8 cellular contexts compared by ENCODE assay signal in genomic region chr7:44842675-44843074, GRCh38. TPM values are rescaled to one million over a fixed set of nuclear protein-coding genes. Genes with fewer than 3 reads are reported as not detected.
A peak's percentile ranks its signal among the peaks of the same experiment; 100 is the strongest.
DNase-seq lines count a peak whose midpoint lies in the region; ATAC-seq and TF ChIP-seq lines count a peak whose summit lies in the region.
"Not testable (repeated sequence)": the region's sequence is repeated elsewhere in the genome, so short reads cannot be mapped to it uniquely, and the experiment has no call there.

No MANE protein-coding gene starts in this region.

- not testable (repeated sequence) for TF ChIP-seq EP300 in transverse colon (IDR thresholded peaks at IDR 0.05; ENCODE audit: low read depth)

- not testable (repeated sequence) for H3K27me3 ChIP-seq in right cardiac atrium (ENCODE audit: control insufficient read depth, insufficient read depth); trophoblast cell (ENCODE audit: insufficient read depth, low read length); transverse colon

- H3K79me1 ChIP-seq in trophoblast cell (ENCODE audit: low read length): not testable (repeated sequence)

- H3K9me3 Mint-ChIP-seq in CD14-positive monocyte; activated CD4-positive, alpha-beta T cell treated with anti-CD3 and anti-CD28 coated beads, Interleukin-2, amount 10 ng/mL, durations not matched to agents 7 days and 5 days; activated naive CD8-positive, alpha-beta T cell treated with anti-CD3 and anti-CD28 coated beads, Interleukin-2, amount 50 U/mL, for 24 hours: not testable (repeated sequence)

- H3K18ac ChIP-seq in trophoblast cell (ENCODE audit: low read length): not testable (repeated sequence)

- H3K4me1 Mint-ChIP-seq in CD14-positive monocyte: peaks cover 47% of the 10 kb centered on the region
- peaks cover 48% of the 10 kb centered on the region for H3K4me1 Mint-ChIP-seq in activated CD4-positive, alpha-beta T cell treated with anti-CD3 and anti-CD28 coated beads, Interleukin-2, amount 10 ng/mL, durations not matched to agents 7 days and 5 days
- H3K4me1 Mint-ChIP-seq in activated naive CD8-positive, alpha-beta T cell treated with anti-CD3 and anti-CD28 coated beads, Interleukin-2, amount 50 U/mL, for 24 hours: peaks cover 44% of the 10 kb centered on the region

- peak overlapping the region; percentile 78 to 93 (median 88) for H3K27ac Mint-ChIP-seq in CD14-positive monocyte
- peak overlapping the region; percentile 68 for H3K27ac Mint-ChIP-seq in activated CD4-positive, alpha-beta T cell treated with anti-CD3 and anti-CD28 coated beads, Interleukin-2, amount 10 ng/mL, durations not matched to agents 7 days and 5 days
- peak overlapping the region; percentile 17 for H3K27ac Mint-ChIP-seq in activated naive CD8-positive, alpha-beta T cell treated with anti-CD3 and anti-CD28 coated beads, Interleukin-2, amount 50 U/mL, for 24 hours

- H3K79me2 ChIP-seq in trophoblast cell (ENCODE audit: control insufficient read depth, insufficient read depth, low read length, poor library complexity): not testable (repeated sequence)

- not testable (repeated sequence) for TF ChIP-seq POLR2A in transverse colon (IDR thresholded peaks at IDR 0.05)

- H3K23ac ChIP-seq in trophoblast cell (ENCODE audit: low read length): not testable (repeated sequence)

- ATAC-seq in activated naive CD8-positive, alpha-beta T cell treated with anti-CD3 and anti-CD28 coated beads, Interleukin-2, amount 50 U/mL, for 24 hours: not testable (repeated sequence)
- ATAC-seq in Right ventricle myocardium inferior (peak; percentile 48), right cardiac atrium (peak; percentile 37 to 44)

- in situ Hi-C loops in transverse colon (cut with MboI; ENCODE audit: low pct_ligation_motif_present in 1 of 4, low pct_unique_long_range_greater_than_20kb in 1 of 4, low sequenced_read_pairs in 3 of 4): loop anchor here (10.0 to 25.0 kb wide), 4 partner anchors 48 to 258 kb away; partner anchors contain the start of genes TMED4 (in 3 of the 4) and PPIA (in 1 of the 4)

- POLR2A ChIA-PET in activated CD4-positive, alpha-beta T cell treated with anti-CD3 and anti-CD28 coated beads, Interleukin-2, amount 10 ng/mL, durations not matched to agents 7 days and 5 days (lab: Charles Lee): not testable (repeated sequence)

- intact Hi-C loops in CD14-positive monocyte (cut with micrococcal nuclease): loop anchor here (5.0 to 10.0 kb wide), 5 partner anchors 45 to 798 kb away; partner anchors contain the start of genes DBNL (in 1 of the 2) and PPIA (in 1 of the 2)
- intact Hi-C loops in Right ventricle myocardium inferior (cut with DNase I): loop anchor here (5.0 to 10.0 kb wide), 2 partner anchors 150 to 348 kb away; partner anchors contain the start of gene NUDCD3
- intact Hi-C loops in right cardiac atrium (cut with DNase I): loop anchor here in 1 of 4 donors (10.0 kb wide), 1 partner anchor 258 kb away; the partner anchor contains the start of gene TMED4
- intact Hi-C loops in transverse colon (cut with DNase I; ENCODE audit: low total_unique reads): not testable (repeated sequence)

- H2BK5ac ChIP-seq in trophoblast cell (ENCODE audit: low read depth, low read length, poor library complexity): not testable (repeated sequence)

- H2BK12ac ChIP-seq in trophoblast cell (ENCODE audit: low read length): not testable (repeated sequence)

- H3K4ac ChIP-seq in trophoblast cell (ENCODE audit: low read depth, low read length): not testable (repeated sequence)

- H3K9ac ChIP-seq in trophoblast cell (ENCODE audit: low read length): not testable (repeated sequence)

- not testable (repeated sequence) for H3K4me3 Mint-ChIP-seq in CD14-positive monocyte; activated CD4-positive, alpha-beta T cell treated with anti-CD3 and anti-CD28 coated beads, Interleukin-2, amount 10 ng/mL, durations not matched to agents 7 days and 5 days; activated naive CD8-positive, alpha-beta T cell treated with anti-CD3 and anti-CD28 coated beads, Interleukin-2, amount 50 U/mL, for 24 hours

- not testable (repeated sequence) for H2AFZ ChIP-seq in trophoblast cell (ENCODE audit: insufficient read depth, low read length, poor library complexity)

- not testable (repeated sequence) for H4K8ac ChIP-seq in trophoblast cell (ENCODE audit: low read depth, low read length)

- H3K14ac ChIP-seq in trophoblast cell (ENCODE audit: low read length): not testable (repeated sequence)

- H4K12ac ChIP-seq in trophoblast cell (ENCODE audit: low read depth, low read length): not testable (repeated sequence)

- peaks cover 25 to 35% of the 10 kb centered on the region in 2 donors for H3K36me3 Mint-ChIP-seq in CD14-positive monocyte
- peaks cover 47% of the 10 kb centered on the region for H3K36me3 Mint-ChIP-seq in activated CD4-positive, alpha-beta T cell treated with anti-CD3 and anti-CD28 coated beads, Interleukin-2, amount 10 ng/mL, durations not matched to agents 7 days and 5 days (ENCODE audit: low read depth)
- peaks cover 35% of the 10 kb centered on the region for H3K36me3 Mint-ChIP-seq in activated naive CD8-positive, alpha-beta T cell treated with anti-CD3 and anti-CD28 coated beads, Interleukin-2, amount 50 U/mL, for 24 hours (ENCODE audit: low read depth)

- not testable (repeated sequence) for H3K4me3 ChIP-seq in right cardiac atrium (ENCODE audit: low read length); trophoblast cell (ENCODE audit: low read depth, low read length); transverse colon

- CTCF ChIA-PET in activated CD4-positive, alpha-beta T cell treated with anti-CD3 and anti-CD28 coated beads, Interleukin-2, amount 10 ng/mL, durations not matched to agents 7 days and 5 days (lab: Charles Lee): interaction anchor here (1.2 to 3.3 kb wide), 5 partner anchors 11 to 46 kb away, joined by 3 to 12 read pairs (median 6); partner anchors contain the start of gene PPIA

- not testable (repeated sequence) for DNase-seq in CD14-positive monocyte (ENCODE audit: low spot score); activated CD4-positive, alpha-beta T cell treated with anti-CD3 and anti-CD28 coated beads, Interleukin-2, amount 10 ng/mL, durations not matched to agents 7 days and 5 days; activated naive CD8-positive, alpha-beta T cell treated with anti-CD3 and anti-CD28 coated beads, Interleukin-2, amount 50 U/mL, for 24 hours; Right ventricle myocardium inferior (ENCODE audit: missing footprints); transverse colon
- DNase-seq in NCI-H82 (lab: John Stamatoyannopoulos, UW) (peak; percentile 74), right cardiac atrium (peak; percentile 26 to 70 (median 67)), trophoblast cell (peak; percentile 70 to 72)

- H3K36me3 ChIP-seq in trophoblast cell (ENCODE audit: control insufficient read depth in 1 of 2, insufficient read depth in 2 of 2, low read length in 2 of 2): peaks cover 9 to 11% of the 10 kb centered on the region in 2 experiments
- peaks cover 0 to 22% (median 5%) of the 10 kb centered on the region in 4 donors for H3K36me3 ChIP-seq in transverse colon

- TF ChIP-seq CTCF in CD14-positive monocyte (IDR thresholded peaks at IDR 0.05); transverse colon (IDR thresholded peaks at IDR 0.05): not testable (repeated sequence)

- WGBS in right cardiac atrium: 52% methylated on average over 8 of the region's 8 CpGs
- WGBS in trophoblast cell (ENCODE audit: extremely low coverage, insufficient coverage, insufficient read length): no CpG with 5 or more reads among the region's 8 CpGs
- WGBS in transverse colon (ENCODE audit: low coverage in 1 of 2), 2 donors: 76 to 86% methylated on average over 1 to 8 of the region's 8 CpGs

- H3K4me1 ChIP-seq in right cardiac atrium (ENCODE audit: control insufficient read depth, insufficient read depth, low read length); trophoblast cell (ENCODE audit: control insufficient read depth in 1 of 2, insufficient read depth in 2 of 2, low read length in 2 of 2): not testable (repeated sequence)
- H3K4me1 ChIP-seq in transverse colon: peaks cover 10 to 35% (median 20%) of the 10 kb centered on the region in 4 donors

- H3K9me3 ChIP-seq in right cardiac atrium (ENCODE audit: control insufficient read depth, low read length); trophoblast cell (ENCODE audit: insufficient read depth, low read depth, low read length); transverse colon: not testable (repeated sequence)

- not testable (repeated sequence) for H4K91ac ChIP-seq in trophoblast cell (ENCODE audit: low read depth, low read length)

- H3K27me3 Mint-ChIP-seq in CD14-positive monocyte (ENCODE audit: low read depth in 3 of 3); activated CD4-positive, alpha-beta T cell treated with anti-CD3 and anti-CD28 coated beads, Interleukin-2, amount 10 ng/mL, durations not matched to agents 7 days and 5 days; activated naive CD8-positive, alpha-beta T cell treated with anti-CD3 and anti-CD28 coated beads, Interleukin-2, amount 50 U/mL, for 24 hours: not testable (repeated sequence)

- H3K27ac ChIP-seq in right cardiac atrium (ENCODE audit: low read length) (peak overlapping the region; percentile 23), transverse colon (peak overlapping the region in 3 of 4 donors; percentile 17 to 19 (median 18))
- H3K27ac ChIP-seq in trophoblast cell (ENCODE audit: low read depth, low read length): not testable (repeated sequence)

- H2BK120ac ChIP-seq in trophoblast cell (ENCODE audit: insufficient read depth, low read length, poor library complexity): not testable (repeated sequence)

- H2AK5ac ChIP-seq in trophoblast cell (ENCODE audit: low read length): not testable (repeated sequence)

- H3K4me2 ChIP-seq in trophoblast cell (ENCODE audit: low read length): not testable (repeated sequence)

RNA-seq across cellular contexts. Expression of gene H2AZ2, which starts 5.2 kb away (rescaled TPM):
- 100 to 1,000 TPM; 181 to 186 TPM for polyA plus RNA-seq in CD14-positive monocyte
- total RNA-seq in activated CD4-positive, alpha-beta T cell treated with anti-CD3 and anti-CD28 coated beads, Interleukin-2, amount 10 ng/mL, durations not matched to agents 7 days and 5 days: 100 to 1,000 TPM; 327 to 404 TPM
- total RNA-seq in Right ventricle myocardium inferior: 229 TPM
- 100 to 1,000 TPM; 195 to 233 (median 224) TPM for total RNA-seq in right cardiac atrium
- polyA plus RNA-seq in right cardiac atrium: 163 TPM
- 172 and 182 TPM in 2 replicates for polyA plus RNA-seq in trophoblast cell (2013)
- total RNA-seq in transverse colon: 100 to 1,000 TPM in 3 of 4 donors, 10 to 100 TPM in 1; 99.6 to 418 (median 115) TPM

RNA-seq across cellular contexts. Expression of gene PURB, which starts 42.7 kb away (rescaled TPM):
- polyA plus RNA-seq in CD14-positive monocyte (1 to 10 TPM; 3.0 TPM), right cardiac atrium (6.9 TPM)
- 10 to 100 TPM; 22.9 to 24.1 TPM for total RNA-seq in activated CD4-positive, alpha-beta T cell treated with anti-CD3 and anti-CD28 coated beads, Interleukin-2, amount 10 ng/mL, durations not matched to agents 7 days and 5 days
- total RNA-seq in Right ventricle myocardium inferior (13.8 TPM), right cardiac atrium (10 to 100 TPM; 13.5 to 22.4 (median 14.8) TPM), transverse colon (10 to 100 TPM; 13.1 to 26.2 (median 20.4) TPM)
- 8.5 and 8.7 TPM in 2 replicates for polyA plus RNA-seq in trophoblast cell (2013)

RNA-seq across cellular contexts. Expression of gene PPIA, which starts 46.2 kb away (rescaled TPM):
- 1,000 to 10,000 TPM; 2,037 to 2,276 TPM for polyA plus RNA-seq in CD14-positive monocyte
- 1,000 to 10,000 TPM; 1,993 to 2,183 TPM for total RNA-seq in activated CD4-positive, alpha-beta T cell treated with anti-CD3 and anti-CD28 coated beads, Interleukin-2, amount 10 ng/mL, durations not matched to agents 7 days and 5 days
- total RNA-seq in Right ventricle myocardium inferior: 524 TPM
- 100 to 1,000 TPM; 411 to 510 (median 490) TPM for total RNA-seq in right cardiac atrium
- polyA plus RNA-seq in right cardiac atrium: 1,145 TPM
- 1,607 and 1,645 TPM in 2 replicates for polyA plus RNA-seq in trophoblast cell (2013)
- total RNA-seq in transverse colon: 1,000 to 10,000 TPM in 1 of 4 donors, 100 to 1,000 TPM in 3; 631 to 1,290 (median 820) TPM

Comparison
In these comparisons a context has a peak if more than half of its experiments do, and no peak if none do; other contexts are left out.
1. H3K27ac Mint-ChIP-seq: peak in every context shown above with its lines; median percentile 88 in CD14-positive monocyte; 68 in activated CD4-positive, alpha-beta T cell treated with anti-CD3 and anti-CD28 coated beads, Interleukin-2, amount 10 ng/mL, durations not matched to agents 7 days and 5 days; 17 in activated naive CD8-positive, alpha-beta T cell treated with anti-CD3 and anti-CD28 coated beads, Interleukin-2, amount 50 U/mL, for 24 hours.